In the genomic region with DNA sequence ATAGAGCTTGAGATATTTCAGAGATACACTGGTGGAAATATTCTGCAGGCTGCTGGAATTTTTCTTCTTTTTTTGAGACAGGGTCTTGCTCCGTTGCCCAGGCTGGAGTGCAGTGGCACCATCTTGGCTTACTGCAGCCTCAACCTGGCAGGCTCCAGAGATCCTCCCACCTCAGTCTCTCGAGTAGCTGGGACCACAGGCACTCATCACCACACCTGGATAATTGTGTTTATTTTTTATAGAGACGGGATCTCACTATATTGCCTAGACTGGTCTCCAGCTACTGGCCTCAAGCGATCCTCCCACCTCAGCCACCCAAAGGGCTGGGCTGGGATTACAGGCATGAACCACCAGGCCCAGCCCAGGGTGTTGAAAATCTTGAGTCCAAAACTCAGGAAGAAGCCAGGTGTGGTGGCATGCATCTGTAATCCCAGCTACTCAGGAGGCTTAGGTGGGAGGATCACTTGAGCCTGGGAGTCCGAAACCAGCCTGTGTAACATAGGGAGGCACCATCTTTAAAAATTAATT, we compare ENCODE assay signal across 18 cellular contexts. TPM values are rescaled to one million over a fixed set of nuclear protein-coding genes. Genes with fewer than 3 reads are reported as not detected.
A peak's percentile ranks its signal among the peaks of the same experiment; 100 is the strongest.
DNase-seq lines count a peak whose midpoint lies in the region; ATAC-seq and TF ChIP-seq lines count a peak whose summit lies in the region.
"Had no signal": no experiment of that assay in that cellular context is flagged by ENCODE, and none has a peak within 500 bp of the region (broad histone marks: within the 10 kb centered on the region; RNA-seq: fewer than 3 reads in every experiment).

No MANE protein-coding gene starts in this region.

- H3K4me3 ChIP-seq in Caco-2 (ENCODE audit: low read depth, low read length) (no peak overlapping the region), parathyroid adenoma (ENCODE audit: low read depth, low read length) (no peak overlapping the region)
- H3K4me3 ChIP-seq: A549, BLaER1, GM23248, HAP-1 had no signal

- no peaks in the 10 kb centered on the region for H3K79me2 ChIP-seq in parathyroid adenoma

- intact Hi-C loops in Caco-2 (cut with micrococcal nuclease; ENCODE audit: unreplicated experiment): loop anchor here (2.0 kb wide), 1 partner anchor 190 kb away; no protein-coding TSS in a partner anchor

- H3K36me3 ChIP-seq in Caco-2 (ENCODE audit: control insufficient read depth, insufficient read depth, low read length) (no peaks in the 10 kb centered on the region), parathyroid adenoma (ENCODE audit: control insufficient read depth, insufficient read depth, low read length) (no peaks in the 10 kb centered on the region)
- H3K36me3 ChIP-seq: BLaER1, HAP-1 had no signal

- ATAC-seq in HG03457 (IDR thresholded peaks at IDR 0.05; ENCODE audit: unreplicated experiment) (no peak), GM19328 (IDR thresholded peaks at IDR 0.05; ENCODE audit: unreplicated experiment) (no peak)

- H2AFZ ChIP-seq in parathyroid adenoma: peak overlapping the region; percentile 3
- H2AFZ ChIP-seq: GM23248 had no signal

- POLR2A ChIA-PET in Caco-2 (lab: Charles Lee): no interaction called here

- no peak overlapping the region for H3K9ac ChIP-seq in parathyroid adenoma
- H3K9ac ChIP-seq: BLaER1, GM23248 had no signal

- H3K4me1 ChIP-seq in Caco-2 (peaks cover 27% of the 10 kb centered on the region), parathyroid adenoma (peaks cover 12% of the 10 kb centered on the region)
- H3K4me1 ChIP-seq: BLaER1 had no signal

- peaks cover 17% of the 10 kb centered on the region for H3K9me3 ChIP-seq in Caco-2
- H3K9me3 ChIP-seq in parathyroid adenoma (ENCODE audit: control insufficient read depth, low read length): no peaks in the 10 kb centered on the region

- H3K27me3 Mint-ChIP-seq in Caco-2 (ENCODE audit: insufficient read depth, unreplicated experiment): no peaks in the 10 kb centered on the region
- no peaks in the 10 kb centered on the region for H3K27me3 Mint-ChIP-seq in chondrocyte (ENCODE audit: low read depth)
- H3K27me3 Mint-ChIP-seq: CD4-positive, alpha-beta memory T cell had no signal

- H3K36me3 Mint-ChIP-seq in Caco-2 (ENCODE audit: insufficient read depth, unreplicated experiment): peaks cover 7% of the 10 kb centered on the region
- H3K36me3 Mint-ChIP-seq in chondrocyte (ENCODE audit: low read depth): no peaks in the 10 kb centered on the region
- H3K36me3 Mint-ChIP-seq: CD14-positive monocyte; CD4-positive, alpha-beta memory T cell; IgD-negative memory B cell had no signal

- H3K4me3 Mint-ChIP-seq in Caco-2 (ENCODE audit: unreplicated experiment) (peak overlapping the region; percentile 33), chondrocyte (ENCODE audit: unreplicated experiment) (no peak overlapping the region)
- H3K4me3 Mint-ChIP-seq: IgD-negative memory B cell had no signal

- H3K27ac ChIP-seq in parathyroid adenoma: peak overlapping the region; percentile 59
- H3K27ac ChIP-seq: 22Rv1, BLaER1, GM23248 had no signal

- no peak for TF ChIP-seq CTCF in Caco-2 (IDR thresholded peaks at IDR 0.05; ENCODE audit: insufficient read depth in 1 of 2, low read depth in 1 of 2, low read length in 1 of 2, severe bottlenecking in 1 of 2, unreplicated experiment in 1 of 2)
- no peak for TF ChIP-seq CTCF in chondrocyte (IDR thresholded peaks at IDR 0.05)
- no peak for TF ChIP-seq CTCF in parathyroid adenoma (IDR thresholded peaks at IDR 0.05)

- H3K4me1 Mint-ChIP-seq in Caco-2 (ENCODE audit: low read depth, unreplicated experiment): peaks cover 12% of the 10 kb centered on the region
- H3K4me1 Mint-ChIP-seq in chondrocyte (ENCODE audit: low read depth): peaks cover 22% of the 10 kb centered on the region

- CTCF ChIA-PET in Caco-2 (lab: Charles Lee): interaction anchor here (0.6 to 0.8 kb wide), 2 partner anchors 15 to 144 kb away, joined by 3 to 6 read pairs; no protein-coding TSS in a partner anchor

- H3K9me3 Mint-ChIP-seq in Caco-2 (ENCODE audit: unreplicated experiment) (peaks cover 5% of the 10 kb centered on the region), chondrocyte (ENCODE audit: low read depth) (peaks cover 2% of the 10 kb centered on the region)

- H3K27ac Mint-ChIP-seq in Caco-2 (ENCODE audit: unreplicated experiment): peak overlapping the region; percentile 13
- no peak overlapping the region for H3K27ac Mint-ChIP-seq in chondrocyte (ENCODE audit: unreplicated experiment)
- H3K27ac Mint-ChIP-seq: CD14-positive monocyte, IgD-negative memory B cell had no signal

- H3K4me2 ChIP-seq in parathyroid adenoma (ENCODE audit: low read length): no peak overlapping the region
- H3K4me2 ChIP-seq: A549, BLaER1 had no signal

- no TSS peak for BruUV-seq in Caco-2 (replicated peaks; lab: Mats Ljungman, UMichigan)

- DNase-seq in NCI-H146 (lab: John Stamatoyannopoulos, UW): peak; percentile 17
- DNase-seq in NCI-H146 treated with DMSO at 0.1 percent for 48 hours (lab: John Stamatoyannopoulos, UW; ENCODE audit: unreplicated experiment): no peak
- DNase-seq in Caco-2: no peak
- DNase-seq in chondrocyte (ENCODE audit: low spot score): peak; percentile 37
- no peak for DNase-seq in AG08396 (ENCODE audit: low spot score)
- DNase-seq: Calu3; CD4-positive, alpha-beta memory T cell; DMS79 treated with DMSO at 0.1 percent for 48 hours; GM23248 had no signal

- H3K27me3 ChIP-seq in Caco-2 (replicated peaks; ENCODE audit: control insufficient read depth, insufficient read depth, low read length) (no peaks in the 10 kb centered on the region), parathyroid adenoma (ENCODE audit: control insufficient read depth, insufficient read depth, low read length) (no peaks in the 10 kb centered on the region)
- H3K27me3 ChIP-seq: BLaER1 had no signal

RNA-seq across cellular contexts. Expression of gene FOXK1, which starts 55.7 kb away (rescaled TPM):
- 50.8 and 51.2 TPM in 2 replicates for total RNA-seq in Caco-2 (2022)
- total RNA-seq in chondrocyte: 53.3 to 78.3 TPM (median 77.9 TPM) in 3 replicates

Comparison
In these comparisons a context has a peak if more than half of its experiments do, and no peak if none do; other contexts are left out.
1. DNase-seq: peak in NCI-H146 (single experiment) and chondrocyte (single experiment); none in NCI-H146 treated with DMSO at 0.1 percent for 48 hours (single experiment), Caco-2 (0 of 2) and AG08396 (single experiment).